In genomic region chr17:28737770-28738679, GRCh38 we compare ENCODE assay signal across 8 cellular contexts. TPM values are rescaled to one million over a fixed set of nuclear protein-coding genes. Genes with fewer than 3 reads are reported as not detected.
A peak's percentile ranks its signal among the peaks of the same experiment; 100 is the strongest.
DNase-seq lines count a peak whose midpoint lies in the region; ATAC-seq and TF ChIP-seq lines count a peak whose summit lies in the region.

No MANE protein-coding gene starts in this region.

- H3K36me3 ChIP-seq in stomach: peaks cover 0 to 14% (median 3%) of the 10 kb centered on the region in 4 donors

- no peak for TF ChIP-seq CTCF in GM12865 (IDR thresholded peaks at IDR 0.05; ENCODE audit: insufficient read depth, low read depth, low read length, missing control alignments)
- no peak for TF ChIP-seq CTCF in stomach (IDR thresholded peaks at IDR 0.05)

- 68 to 79% (median 77%) methylated on average over 13 to 22 of the region's 22 CpGs for WGBS in stomach, 5 donors

- no peak overlapping the region for H3K27ac ChIP-seq in stomach

- no peak for TF ChIP-seq POLR2A in stomach (IDR thresholded peaks at IDR 0.05)

- intact Hi-C loops in stomach (cut with DNase I; ENCODE audit: low total_unique reads): no loop called here

- no peaks in the 10 kb centered on the region for H3K27me3 ChIP-seq in stomach

- no peak for TF ChIP-seq EP300 in stomach (IDR thresholded peaks at IDR 0.05)

- ATAC-seq in GM19452 (IDR thresholded peaks at IDR 0.05; ENCODE audit: unreplicated experiment): peak; percentile 47
- ATAC-seq in HG03354 (IDR thresholded peaks at IDR 0.05; ENCODE audit: poor library complexity, severe bottlenecking, unreplicated experiment): peak; percentile 69
- ATAC-seq in SK-N-SH treated with all-trans-retinoic acid at 6 μM for 48 hours: no peak

- H3K4me3 ChIP-seq in GM12865 (ENCODE audit: low read depth, low read length) (peak overlapping the region; percentile 54), stomach (no peak overlapping the region)

- no peaks in the 10 kb centered on the region for H3K9me3 ChIP-seq in stomach

- peak; percentile 96 for DNase-seq in GM12865 (ENCODE audit: low read depth)
- DNase-seq in iPS-NIHi11 (ENCODE audit: low spot score): peak; percentile 6
- no peak for DNase-seq in UCSD-AML1 (lab: John Stamatoyannopoulos, UW; ENCODE audit: unreplicated experiment)
- no peak for DNase-seq in globus pallidus (ENCODE audit: low spot score)
- no peak for DNase-seq in stomach

- peaks cover 6 to 22% (median 17%) of the 10 kb centered on the region in 4 donors for H3K4me1 ChIP-seq in stomach

TF ChIP-seq in SK-N-SH treated with all-trans-retinoic acid at 6 μM for 48 hours, 23 proteins besides CTCF, POLR2A, EP300 and RAD21:
- TF ChIP-seq TCF4 (CRISPR knock-in tag; IDR thresholded peaks at IDR 0.05; ENCODE audit: borderline replicate concordance): no peak
- no peak for TF ChIP-seq BACH2 (CRISPR knock-in tag; IDR thresholded peaks at IDR 0.05; ENCODE audit: borderline replicate concordance)
- no peak for TF ChIP-seq TOX (CRISPR knock-in tag; IDR thresholded peaks at IDR 0.05; ENCODE audit: borderline replicate concordance)
- TF ChIP-seq GLIS3 (CRISPR knock-in tag; IDR thresholded peaks at IDR 0.05): no peak
- TF ChIP-seq ZNF8 (CRISPR knock-in tag; IDR thresholded peaks at IDR 0.05): no peak
- TF ChIP-seq ZNF70 (CRISPR knock-in tag; IDR thresholded peaks at IDR 0.05): no peak
- TF ChIP-seq CSRNP3 (CRISPR knock-in tag; IDR thresholded peaks at IDR 0.05): no peak
- no peak for TF ChIP-seq ARNTL (CRISPR knock-in tag; IDR thresholded peaks at IDR 0.05; ENCODE audit: borderline replicate concordance, low read depth)
- no peak for TF ChIP-seq ZNF565 (CRISPR knock-in tag; conservative IDR thresholded peaks at IDR 0.05; ENCODE audit: low read depth)
- TF ChIP-seq OSR1 (CRISPR knock-in tag; IDR thresholded peaks at IDR 0.05): no peak
- no peak for TF ChIP-seq ISL1 (CRISPR knock-in tag; IDR thresholded peaks at IDR 0.05)
- TF ChIP-seq RARB (CRISPR knock-in tag; IDR thresholded peaks at IDR 0.05): no peak
- TF ChIP-seq TSHZ2 (CRISPR knock-in tag; IDR thresholded peaks at IDR 0.05): no peak
- no peak for TF ChIP-seq ZFP30 (CRISPR knock-in tag; IDR thresholded peaks at IDR 0.05)
- no peak for TF ChIP-seq POU6F1 (CRISPR knock-in tag; IDR thresholded peaks at IDR 0.05; ENCODE audit: borderline replicate concordance, low read depth)
- TF ChIP-seq PATZ1 (CRISPR knock-in tag; IDR thresholded peaks at IDR 0.05; ENCODE audit: borderline replicate concordance): no peak

RNA-seq across cellular contexts. Expression of gene TRAF4, which starts 5.8 kb away (rescaled TPM):
- 100 to 1,000 TPM in 3 of 5 donors, 10 to 100 TPM in 2; 29.0 to 383 (median 151) TPM for total RNA-seq in stomach
- polyA plus RNA-seq in stomach: 10 to 100 TPM; 33.3 to 38.2 (median 34.4) TPM

RNA-seq across cellular contexts. Expression of gene NEK8, which starts 9.4 kb away (rescaled TPM):
- total RNA-seq in stomach: 10 to 100 TPM in 1 of 5 donors, 1 to 10 TPM in 3, not detected in 1; 2.8 to 17.8 (median 7.5) TPM
- polyA plus RNA-seq in stomach: 1 to 10 TPM; 2.8 to 3.4 (median 3.1) TPM

RNA-seq across cellular contexts. Expression of gene TLCD1, which starts 12.0 kb away (rescaled TPM):
- 10 to 100 TPM in 2 of 5 donors, 1 to 10 TPM in 1, not detected in 2; 2.6 to 21.0 (median 11.7) TPM for total RNA-seq in stomach
- 10 to 100 TPM in 1 of 3 donors, 1 to 10 TPM in 2; 6.3 to 13.0 (median 8.2) TPM for polyA plus RNA-seq in stomach

RNA-seq across cellular contexts. Expression of gene RPL23A, which starts 18.2 kb away (rescaled TPM):
- 1,000 to 10,000 TPM in 1 of 5 donors, 100 to 1,000 TPM in 4; 221 to 1,205 (median 504) TPM for total RNA-seq in stomach
- 1,000 to 10,000 TPM; 1,260 to 1,750 (median 1,417) TPM for polyA plus RNA-seq in stomach

RNA-seq across cellular contexts. Expression of gene RAB34, which starts 20.4 kb away (rescaled TPM):
- 100 to 1,000 TPM in 1 of 5 donors, 10 to 100 TPM in 4; 35.6 to 101 (median 95.5) TPM for total RNA-seq in stomach
- 10 to 100 TPM; 53.1 to 80.1 (median 70.6) TPM for polyA plus RNA-seq in stomach

Comparison
In these comparisons a context has a peak if more than half of its experiments do, and no peak if none do; other contexts are left out.
1. DNase-seq: peak in GM12865 (single experiment) and iPS-NIHi11 (single experiment); none in UCSD-AML1 (single experiment), globus pallidus (single experiment) and stomach (single experiment).